ENCODE assay signal across 9 cellular contexts in the genomic region with DNA sequence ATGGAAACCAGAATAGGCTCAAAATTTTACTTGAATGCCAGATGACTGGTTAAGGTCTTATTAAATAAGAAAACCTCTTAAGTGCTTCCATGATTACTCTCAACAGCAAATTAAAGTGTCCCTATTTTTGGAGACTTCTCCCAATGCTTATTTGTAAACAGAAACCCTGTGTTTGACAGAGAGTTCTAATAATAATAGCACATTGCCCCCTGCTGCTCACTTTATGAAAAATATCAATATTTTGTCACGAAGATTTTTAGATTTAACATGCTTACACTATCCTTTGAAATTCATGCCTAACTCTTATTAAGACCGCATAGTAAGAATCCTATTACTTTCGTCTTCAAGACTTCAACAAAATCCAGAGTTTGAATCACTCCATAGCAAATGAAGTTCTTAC.
DNase-seq lines count a peak whose midpoint lies in the region; ATAC-seq and TF ChIP-seq lines count a peak whose summit lies in the region.
"Had no signal": no experiment of that assay in that cellular context is flagged by ENCODE, and none has a peak within 500 bp of the region (broad histone marks: within the 10 kb centered on the region; RNA-seq: fewer than 3 reads in every experiment).

No MANE protein-coding gene starts in this region.

- no peaks in the 10 kb centered on the region for H3K9me1 ChIP-seq in IMR-90 (ENCODE audit: insufficient read depth, low read length)

- peak; percentile 19 for DNase-seq in CD1c-positive myeloid dendritic cell (ENCODE audit: extremely low spot score)
- peak; percentile 2 for DNase-seq in IMR-90
- no peak for DNase-seq in adrenal gland
- DNase-seq in kidney glomerular epithelial cell (lab: John Stamatoyannopoulos, UW) = peak; percentile 37
- DNase-seq in DMS79 (lab: John Stamatoyannopoulos, UW) = no peak
- DNase-seq in GF-D8 (lab: John Stamatoyannopoulos, UW) = no peak
- DNase-seq: sigmoid colon had no signal

- TF ChIP-seq CTCF in IMR-90 (conservative IDR thresholded peaks at IDR 0.05; ENCODE audit: low read depth, low read length) (peak; percentile 42), adrenal gland (IDR thresholded peaks at IDR 0.05) (peak; percentile 11 to 42 (median 16))

- BruUV-seq in IMR-90 (replicated peaks; lab: Mats Ljungman, UMichigan) = no TSS peak

- H4K8ac ChIP-seq in IMR-90 (ENCODE audit: low read depth in 2 of 2, low read length in 2 of 2) = no peak overlapping the region

- no peak overlapping the region for H2BK120ac ChIP-seq in IMR-90 (ENCODE audit: low read depth, low read length)

- H3K4me2 ChIP-seq in IMR-90 (ENCODE audit: low read depth, low read length) = no peak overlapping the region

- H3K14ac ChIP-seq in IMR-90 (replicated peaks; ENCODE audit: low read depth, low read length) = no peak overlapping the region

- no peak overlapping the region for H4K91ac ChIP-seq in IMR-90 (ENCODE audit: insufficient read depth, low read depth, low read length)

- peak; percentile 36; the same call in 1 of the 2 replicates for TF ChIP-seq RAD21 in IMR-90 (IDR thresholded peaks at IDR 0.05; ENCODE audit: low read length)

- H3K4me3 ChIP-seq in IMR-90 (ENCODE audit: insufficient read depth, low read depth, low read length) (no peak overlapping the region), adrenal gland (no peak overlapping the region)
- H3K4me3 ChIP-seq: sigmoid colon had no signal

- no peak overlapping the region for H2AFZ ChIP-seq in IMR-90 (replicated peaks; ENCODE audit: low read length, poor library complexity)

- H3K18ac ChIP-seq in IMR-90 (ENCODE audit: low read depth, low read length) = no peak overlapping the region

- H3K79me1 ChIP-seq in IMR-90 (ENCODE audit: low read depth in 1 of 2, low read length in 2 of 2) = no peaks in the 10 kb centered on the region

- no peak overlapping the region for H2BK5ac ChIP-seq in IMR-90 (ENCODE audit: low read depth, low read length, poor library complexity, severe bottlenecking)

- H4K5ac ChIP-seq in IMR-90 (ENCODE audit: low read depth, low read length) = no peak overlapping the region

- intact Hi-C loops in IMR-90 (cut with micrococcal nuclease) = loop anchor here (1.0 kb wide), 1 partner anchor 152 kb away; a partner anchor contains a TSS
- intact Hi-C loops in adrenal gland (cut with DNase I) = no loop called here

- CTCF ChIA-PET in IMR-90 (lab: Yijun Ruan, JAX) = no interaction called here

- WGBS in IMR-90 (ENCODE audit: extremely low coverage in 2 of 2, insufficient read length in 1 of 2), 2 experiments = no CpG with 5 or more reads among the region's 3 CpGs
- 55 to 68% (median 66%) methylated on average over 3 of the region's 3 CpGs for WGBS in adrenal gland, 4 donors

- no peaks in the 10 kb centered on the region for H3K9me3 ChIP-seq in IMR-90 (ENCODE audit: control insufficient read depth, insufficient read depth, low read length)
- H3K9me3 ChIP-seq in adrenal gland (replicated peaks in 1 of 3) = no peaks in the 10 kb centered on the region
- H3K9me3 ChIP-seq: sigmoid colon had no signal

- H2AK9ac ChIP-seq in IMR-90 (replicated peaks; ENCODE audit: low read depth, low read length, poor library complexity) = no peak overlapping the region

- TF ChIP-seq POLR2A in IMR-90 (IDR thresholded peaks at IDR 0.05; ENCODE audit: low read depth, low read length) (no peak), adrenal gland (IDR thresholded peaks at IDR 0.05) (no peak)

- no peak overlapping the region for H3K4ac ChIP-seq in IMR-90 (ENCODE audit: low read depth, low read length)

- dilution Hi-C loops in IMR-90 (cut with HindIII; ENCODE audit: low sequenced_read_pairs, unreplicated experiment) = no loop called here

- POLR2A ChIA-PET in IMR-90 (lab: Charles Lee; ENCODE audit: unreplicated experiment) = no interaction called here

- H2BK20ac ChIP-seq in IMR-90 (ENCODE audit: low read depth, low read length) = no peak overlapping the region

- H3K56ac ChIP-seq in IMR-90 (ENCODE audit: extremely low read depth, insufficient read depth, low read length) = no peak overlapping the region

- ATAC-seq in IMR-90 (ENCODE audit: low read depth) = no peak
- ATAC-seq in HG02678 (IDR thresholded peaks at IDR 0.05; ENCODE audit: unreplicated experiment) = no peak
- no peak for ATAC-seq in GM18867 (IDR thresholded peaks at IDR 0.05; ENCODE audit: unreplicated experiment)

- no peak overlapping the region for H2AK5ac ChIP-seq in IMR-90 (ENCODE audit: low read depth, low read length)

- H3K27ac ChIP-seq in IMR-90 (ENCODE audit: insufficient read depth, low read length) (no peak overlapping the region), adrenal gland (no peak overlapping the region)
- H3K27ac ChIP-seq: sigmoid colon had no signal

- no peaks in the 10 kb centered on the region for H4K20me1 ChIP-seq in IMR-90 (ENCODE audit: insufficient read depth, low read length)

- no peak overlapping the region for H3K9ac ChIP-seq in IMR-90 (ENCODE audit: low read depth, low read length)

- no peaks in the 10 kb centered on the region for H3K36me3 ChIP-seq in IMR-90 (ENCODE audit: control insufficient read depth, insufficient read depth, low read length)
- no peaks in the 10 kb centered on the region for H3K36me3 ChIP-seq in adrenal gland (replicated peaks in 1 of 2)
- H3K36me3 ChIP-seq: sigmoid colon had no signal

- no peak overlapping the region for H2BK15ac ChIP-seq in IMR-90 (ENCODE audit: low read depth, low read length)

- in situ Hi-C loops in IMR-90 (cut with MboI; ENCODE audit: low sequenced_read_pairs) = no loop called here

- H3K23ac ChIP-seq in IMR-90 (ENCODE audit: low read depth, low read length) = no peak overlapping the region

- peaks cover 7% of the 10 kb centered on the region for H3K27me3 ChIP-seq in IMR-90 (ENCODE audit: control insufficient read depth, insufficient read depth, low read length)
- H3K27me3 ChIP-seq in adrenal gland = no peaks in the 10 kb centered on the region
- H3K27me3 ChIP-seq: sigmoid colon had no signal

- H3K4me1 ChIP-seq in IMR-90 (ENCODE audit: control insufficient read depth, insufficient read depth, low read length) (no peaks in the 10 kb centered on the region), adrenal gland (replicated peaks in 1 of 2) (no peaks in the 10 kb centered on the region)
- H3K4me1 ChIP-seq: sigmoid colon had no signal

TF ChIP-seq in IMR-90, 13 proteins besides CTCF, POLR2A, EP300 and RAD21:
- TF ChIP-seq CEBPB (IDR thresholded peaks at IDR 0.05; ENCODE audit: low read depth, low read length) (no peak), SMC3 (IDR thresholded peaks at IDR 0.05; ENCODE audit: low read depth, low read length) (peak; percentile 41; the same call in 1 of the 2 replicates), BHLHE40 (IDR thresholded peaks at IDR 0.05; ENCODE audit: low read depth, low read length) (no peak)

Comparison
In these comparisons a context has a peak if more than half of its experiments do, and no peak if none do; other contexts are left out.
1. DNase-seq: peak in CD1c-positive myeloid dendritic cell (single experiment), IMR-90 (single experiment) and kidney glomerular epithelial cell (single experiment); none in adrenal gland (0 of 7), DMS79 (single experiment) and GF-D8 (single experiment).